ENCODE assay signal across 13 cellular contexts in the genomic region with DNA sequence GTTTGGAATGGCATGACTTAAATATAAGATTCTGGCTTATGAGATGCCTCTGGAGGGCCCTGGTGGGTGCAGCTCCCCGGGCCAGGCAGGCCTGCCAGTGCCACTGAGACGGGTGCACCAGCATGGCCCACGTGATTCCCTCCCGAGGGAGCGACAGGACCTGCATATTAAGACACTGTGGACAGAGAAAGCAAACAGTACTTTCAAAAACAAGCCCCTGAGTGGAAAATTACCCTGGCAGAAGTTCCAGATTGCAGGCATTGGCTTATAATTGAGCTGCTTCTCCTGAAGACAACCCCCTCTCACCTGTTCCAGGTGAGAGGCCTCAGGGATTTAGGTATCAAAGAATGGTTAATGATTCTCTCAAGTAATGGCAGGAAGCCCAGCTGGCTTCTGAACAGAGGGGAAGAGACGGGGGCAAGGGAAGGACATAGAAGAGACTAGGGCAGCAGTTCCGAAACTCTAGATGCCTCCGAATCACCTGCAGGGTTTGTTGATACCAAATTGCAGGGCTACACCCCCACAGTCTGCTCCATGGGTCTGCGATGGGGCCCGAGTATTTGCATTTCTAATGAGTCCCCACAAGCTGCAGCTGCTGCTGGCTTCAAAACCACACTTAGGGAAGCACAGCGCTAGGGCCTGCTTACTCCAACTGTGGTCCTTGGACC.
DNase-seq lines count a peak whose midpoint lies in the region; ATAC-seq and TF ChIP-seq lines count a peak whose summit lies in the region.
"Had no signal": no experiment of that assay in that cellular context is flagged by ENCODE, and none has a peak within 500 bp of the region (broad histone marks: within the 10 kb centered on the region; RNA-seq: fewer than 3 reads in every experiment).

No MANE protein-coding gene starts in this region.

- H3K4me3 ChIP-seq in left lung = no peak overlapping the region
- H3K4me3 ChIP-seq in thyroid gland (replicated peaks in 1 of 3) = no peak overlapping the region
- H3K4me3 ChIP-seq: SK-N-MC had no signal

- no peaks in the 10 kb centered on the region for H3K9me3 Mint-ChIP-seq in natural killer cell

- H3K9me3 ChIP-seq in left lung (no peaks in the 10 kb centered on the region), thyroid gland (no peaks in the 10 kb centered on the region)

- H3K27ac ChIP-seq in left lung (no peak overlapping the region), thyroid gland (peak overlapping the region in 2 of 3 donors; percentile 45 to 49)
- H3K27ac ChIP-seq: SK-N-MC had no signal

- H3K4me1 Mint-ChIP-seq in natural killer cell = no peaks in the 10 kb centered on the region
- H3K4me1 Mint-ChIP-seq: activated naive CD4-positive, alpha-beta T cell treated with anti-CD3 and anti-CD28 coated beads, Interleukin-2, amount 10 ng/mL, durations not matched to agents 7 days and 5 days had no signal

- H3K27ac Mint-ChIP-seq in natural killer cell = no peak overlapping the region
- H3K27ac Mint-ChIP-seq: activated naive CD4-positive, alpha-beta T cell treated with anti-CD3 and anti-CD28 coated beads, Interleukin-2, amount 10 ng/mL, durations not matched to agents 7 days and 5 days had no signal

- TF ChIP-seq POLR2A in thyroid gland (IDR thresholded peaks at IDR 0.05) = no peak

- H3K27me3 Mint-ChIP-seq in natural killer cell (ENCODE audit: low read depth in 2 of 2) = no peaks in the 10 kb centered on the region
- H3K27me3 Mint-ChIP-seq: activated naive CD4-positive, alpha-beta T cell treated with anti-CD3 and anti-CD28 coated beads, Interleukin-2, amount 10 ng/mL, durations not matched to agents 7 days and 5 days had no signal

- H3K36me3 ChIP-seq in left lung (no peaks in the 10 kb centered on the region), thyroid gland (no peaks in the 10 kb centered on the region)

- H3K27me3 ChIP-seq in left lung = no peaks in the 10 kb centered on the region
- no peaks in the 10 kb centered on the region for H3K27me3 ChIP-seq in thyroid gland

- no peaks in the 10 kb centered on the region for H3K36me3 Mint-ChIP-seq in natural killer cell
- H3K36me3 Mint-ChIP-seq: activated naive CD4-positive, alpha-beta T cell treated with anti-CD3 and anti-CD28 coated beads, Interleukin-2, amount 10 ng/mL, durations not matched to agents 7 days and 5 days had no signal

- ATAC-seq in left lung (peak; percentile 90), GM18519 (IDR thresholded peaks at IDR 0.05; ENCODE audit: low FRiP score, unreplicated experiment) (no peak), natural killer cell (no peak)

- H3K4me1 ChIP-seq in left lung (no peaks in the 10 kb centered on the region), thyroid gland (peaks cover 0 to 8% of the 10 kb centered on the region in 2 donors)

- DNase-seq in NCI-H1436 (lab: John Stamatoyannopoulos, UW) (peak; percentile 97), RPMI8226 (peak; percentile 66), left lung (peak; percentile 57 to 78), thyroid gland (peak; percentile 81 to 92), Kasumi-1 (lab: John Stamatoyannopoulos, UW) (no peak), natural killer cell (no peak)
- no peak for DNase-seq in activated naive CD4-positive, alpha-beta T cell (lab: John Stamatoyannopoulos, UW)
- DNase-seq: activated CD4-positive, alpha-beta T cell treated with anti-CD3 and anti-CD28 coated beads for 48 hours; activated naive CD4-positive, alpha-beta T cell treated with anti-CD3 and anti-CD28 coated beads, Interleukin-2, amount 10 ng/mL, durations not matched to agents 7 days and 5 days; NCI-H524; stimulated activated CD4-positive, alpha-beta T cell treated with anti-CD3 and anti-CD28 coated beads, Interleukin-4, amount 100 ng/mL, for 1 hour had no signal

- no peak for TF ChIP-seq CTCF in left lung (IDR thresholded peaks at IDR 0.05)
- TF ChIP-seq CTCF in thyroid gland (IDR thresholded peaks at IDR 0.05) = no peak
- TF ChIP-seq CTCF in natural killer cell (IDR thresholded peaks at IDR 0.05) = no peak

- WGBS in thyroid gland, 2 donors = 33 to 35% methylated on average over 9 to 11 of the region's 11 CpGs

- intact Hi-C loops in left lung (cut with DNase I) (no loop called here), thyroid gland (cut with DNase I) (no loop called here), natural killer cell (cut with micrococcal nuclease) (no loop called here)

- H3K4me3 Mint-ChIP-seq in natural killer cell = no peak overlapping the region
- H3K4me3 Mint-ChIP-seq: activated naive CD4-positive, alpha-beta T cell treated with anti-CD3 and anti-CD28 coated beads, Interleukin-2, amount 10 ng/mL, durations not matched to agents 7 days and 5 days had no signal

Comparison
In these comparisons a context has a peak if more than half of its experiments do, and no peak if none do; other contexts are left out.
1. DNase-seq: peak in NCI-H1436 (single experiment), RPMI8226 (single experiment), left lung (2 of 2) and thyroid gland (2 of 2); none in Kasumi-1 (0 of 2), activated naive CD4-positive, alpha-beta T cell (0 of 4) and natural killer cell (single experiment).
2. H3K27ac ChIP-seq: peak in thyroid gland (2 of 3); none in left lung (0 of 2).